In the genomic region with DNA sequence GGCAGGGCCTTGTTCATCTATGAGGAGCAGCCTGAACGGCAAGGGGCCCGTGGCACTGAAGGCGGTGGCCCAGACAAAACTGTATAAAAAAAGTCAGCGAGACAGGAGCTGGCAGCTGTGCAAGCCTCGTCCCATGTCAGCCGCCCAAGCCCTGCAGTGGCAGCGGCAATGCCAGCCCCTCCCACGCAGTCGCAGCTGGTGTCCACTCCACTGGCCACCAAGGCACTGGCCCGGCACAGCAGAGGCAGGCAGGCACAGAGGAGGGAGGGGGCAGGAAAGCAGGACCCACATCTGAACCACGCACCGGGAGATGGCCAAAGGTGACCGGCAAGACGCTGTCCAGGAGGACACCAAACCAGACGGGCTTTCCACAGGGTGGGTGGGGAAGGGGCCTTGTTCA, we compare ENCODE assay signal across 25 cellular contexts. TPM values are rescaled to one million over a fixed set of nuclear protein-coding genes. Genes with fewer than 3 reads are reported as not detected.
DNase-seq lines count a peak whose midpoint lies in the region; ATAC-seq and TF ChIP-seq lines count a peak whose summit lies in the region.
"Had no signal": no experiment of that assay in that cellular context is flagged by ENCODE, and none has a peak within 500 bp of the region (broad histone marks: within the 10 kb centered on the region; RNA-seq: fewer than 3 reads in every experiment).

No MANE protein-coding gene starts in this region.

- H3K4me1 ChIP-seq in smooth muscle cell (ENCODE audit: low read depth), result no peaks in the 10 kb centered on the region
- H3K4me1 ChIP-seq: tibial artery had no signal

- ATAC-seq in stimulated activated effector memory CD8-positive, alpha-beta T cell treated with anti-CD3 and anti-CD28 coated beads, Interleukin-12 subunit alpha, Interleukin-12 subunit beta, amount 100 ng/mL, for 72 hours, result no peak
- ATAC-seq in HG03457 (IDR thresholded peaks at IDR 0.05; ENCODE audit: unreplicated experiment), result no peak

- H3K36me3 Mint-ChIP-seq in stimulated activated effector memory CD8-positive, alpha-beta T cell treated with anti-CD3 and anti-CD28 coated beads, Interleukin-12 subunit alpha, Interleukin-12 subunit beta, amount 100 ng/mL, for 72 hours, result peaks cover 60% of the 10 kb centered on the region
- peaks cover 41 to 42% of the 10 kb centered on the region in 2 donors for H3K36me3 Mint-ChIP-seq in CD14-positive monocyte
- H3K36me3 Mint-ChIP-seq: activated naive CD8-positive, alpha-beta T cell had no signal

- H3K9me3 Mint-ChIP-seq in stimulated activated effector memory CD8-positive, alpha-beta T cell treated with anti-CD3 and anti-CD28 coated beads, Interleukin-12 subunit alpha, Interleukin-12 subunit beta, amount 100 ng/mL, for 72 hours, result no peaks in the 10 kb centered on the region
- H3K9me3 Mint-ChIP-seq in CD14-positive monocyte, result no peaks in the 10 kb centered on the region
- H3K9me3 Mint-ChIP-seq: activated T-helper 2 cell treated with anti-CD3 and anti-CD28 coated beads, Interferon-gamma antibody, Interleukin-2, Interleukin-4, amounts not matched to agents 10 μg/mL and 5 μg/mL and 100 μg/mL, durations not matched to agents 14 hours and 24 hours and 36 hours had no signal

- no peak overlapping the region for H2AFZ ChIP-seq in smooth muscle cell (ENCODE audit: low read depth)
- H2AFZ ChIP-seq: GM23248 had no signal

- no peaks in the 10 kb centered on the region for H3K36me3 ChIP-seq in smooth muscle cell (ENCODE audit: low read depth)

- DNase-seq in anterior cingulate cortex (lab: John Stamatoyannopoulos, UW) (peak in 43 of 58 donors; percentile 7 to 75 (median 40)), putamen (ENCODE audit: low spot score) (peak; percentile 60), smooth muscle cell (lab: John Stamatoyannopoulos, UW; ENCODE audit: unreplicated experiment) (no peak), CD14-positive monocyte (ENCODE audit: low spot score) (no peak)
- DNase-seq in stimulated activated effector memory CD8-positive, alpha-beta T cell treated with anti-CD3 and anti-CD28 coated beads, Interleukin-12 subunit alpha, Interleukin-12 subunit beta, amount 100 ng/mL, for 72 hours (ENCODE audit: low spot score in 2 of 2), result no peak
- DNase-seq: activated CD4-positive, alpha-beta T cell treated with anti-CD3 and anti-CD28 coated beads, Interleukin-2, amount 50 U/mL, for 1 hour; activated CD8-positive, alpha-beta memory T cell treated with anti-CD3 and anti-CD28 coated beads, Interleukin-2, amount 50 U/mL, for 48 hours; cerebellar nuclear complex; GM23248; KBM-7; MM.1S; NCI-H1436; NCI-H446 treated with DMSO at 0.1 percent for 48 hours; retina; stimulated activated CD4-positive, alpha-beta T cell treated with anti-CD3 and anti-CD28 coated beads, Interleukin-4, amount 100 ng/mL, for 4 hours; stimulated activated naive CD4-positive, alpha-beta T cell treated with Interleukin-2 at 50 U/mL for 16 hours; SW 1271; T1000; tibial artery had no signal

- no peak overlapping the region for H3K4me2 ChIP-seq in smooth muscle cell

- H3F3A ChIP-seq in smooth muscle cell (ENCODE audit: low read depth), result no peaks in the 10 kb centered on the region

- no peaks in the 10 kb centered on the region for H3K9me3 ChIP-seq in smooth muscle cell (replicated peaks; ENCODE audit: low read depth)
- H3K9me3 ChIP-seq: neutrophil, tibial artery had no signal

- no peak for TF ChIP-seq CTCF in C4-2B (conservative IDR thresholded peaks at IDR 0.05)
- TF ChIP-seq CTCF in smooth muscle cell (IDR thresholded peaks at IDR 0.05; ENCODE audit: borderline replicate concordance, insufficient read depth, poor library complexity, severe bottlenecking), result no peak
- TF ChIP-seq CTCF in CD14-positive monocyte (IDR thresholded peaks at IDR 0.05), result no peak

- no peaks in the 10 kb centered on the region for H3K4me1 Mint-ChIP-seq in stimulated activated effector memory CD8-positive, alpha-beta T cell treated with anti-CD3 and anti-CD28 coated beads, Interleukin-12 subunit alpha, Interleukin-12 subunit beta, amount 100 ng/mL, for 72 hours
- peaks cover 9% of the 10 kb centered on the region for H3K4me1 Mint-ChIP-seq in CD14-positive monocyte

- WGBS in smooth muscle cell (ENCODE audit: low lambda C conversion rate), result 94% methylated on average over 14 of the region's 15 CpGs

- H3K27ac Mint-ChIP-seq in stimulated activated effector memory CD8-positive, alpha-beta T cell treated with anti-CD3 and anti-CD28 coated beads, Interleukin-12 subunit alpha, Interleukin-12 subunit beta, amount 100 ng/mL, for 72 hours, result no peak overlapping the region
- no peak overlapping the region for H3K27ac Mint-ChIP-seq in CD14-positive monocyte
- H3K27ac Mint-ChIP-seq: activated naive CD8-positive, alpha-beta T cell; activated T-helper 2 cell treated with anti-CD3 and anti-CD28 coated beads, Interferon-gamma antibody, Interleukin-2, Interleukin-4, amounts not matched to agents 10 μg/mL and 5 μg/mL and 100 μg/mL, durations not matched to agents 14 hours and 24 hours and 36 hours had no signal

- no peaks in the 10 kb centered on the region for H3K27me3 ChIP-seq in layer of hippocampus (ENCODE audit: control insufficient read depth, insufficient read depth, low read length)
- no peaks in the 10 kb centered on the region for H3K27me3 ChIP-seq in smooth muscle cell (ENCODE audit: low read depth)
- H3K27me3 ChIP-seq: tibial artery had no signal

- peaks cover 10 to 16% (median 10%) of the 10 kb centered on the region in 3 donors for H3K27me3 Mint-ChIP-seq in CD14-positive monocyte (ENCODE audit: low read depth in 3 of 3)
- H3K27me3 Mint-ChIP-seq: activated naive CD8-positive, alpha-beta T cell had no signal

- peaks cover 22% of the 10 kb centered on the region for H4K20me1 ChIP-seq in smooth muscle cell (ENCODE audit: low read depth)

- H3K9ac ChIP-seq in smooth muscle cell (ENCODE audit: low read depth), result no peak overlapping the region
- H3K9ac ChIP-seq: GM23248 had no signal

- no peak overlapping the region for H3K4me3 Mint-ChIP-seq in stimulated activated effector memory CD8-positive, alpha-beta T cell treated with anti-CD3 and anti-CD28 coated beads, Interleukin-12 subunit alpha, Interleukin-12 subunit beta, amount 100 ng/mL, for 72 hours
- no peak overlapping the region for H3K4me3 Mint-ChIP-seq in CD14-positive monocyte
- H3K4me3 Mint-ChIP-seq: activated naive CD8-positive, alpha-beta T cell had no signal

- intact Hi-C loops in CD14-positive monocyte (cut with micrococcal nuclease), result no loop called here

- H3K4me3 ChIP-seq in smooth muscle cell, result no peak overlapping the region
- H3K4me3 ChIP-seq: GM23248, tibial artery had no signal

- H3K27ac ChIP-seq in C4-2B (peak overlapping the region; percentile 30), layer of hippocampus (ENCODE audit: low read depth, low read length) (peak overlapping the region; percentile 62), smooth muscle cell (ENCODE audit: low read depth) (no peak overlapping the region)
- H3K27ac ChIP-seq: GM23248, neutrophil, tibial artery had no signal

- no peaks in the 10 kb centered on the region for H3K79me2 ChIP-seq in smooth muscle cell (ENCODE audit: low read depth)

RNA-seq across cellular contexts. Expression of a gene that starts 15.9 kb away (rescaled TPM):
- 1.9 and 7.7 TPM in 2 replicates for total RNA-seq in smooth muscle cell
- polyA plus RNA-seq in smooth muscle cell, result 8.0 and 8.2 TPM in 2 replicates
- polyA plus RNA-seq in CD14-positive monocyte, result 1 to 10 TPM; 1.7 to 1.9 TPM

RNA-seq across cellular contexts. Expression of a gene that starts 50.5 kb away (rescaled TPM):
- total RNA-seq in smooth muscle cell, result 9.3 and 25.6 TPM in 2 replicates
- 13.9 and 23.0 TPM in 2 replicates for polyA plus RNA-seq in smooth muscle cell
- polyA plus RNA-seq in CD14-positive monocyte, result 1 to 10 TPM; 2.0 to 3.3 TPM

RNA-seq across cellular contexts. Expression of a gene that starts 59.0 kb away (rescaled TPM):
- 67.5 and 77.5 TPM in 2 replicates for total RNA-seq in smooth muscle cell
- 107 and 118 TPM in 2 replicates for polyA plus RNA-seq in smooth muscle cell
- 100 to 1,000 TPM; 102 to 147 TPM for polyA plus RNA-seq in CD14-positive monocyte

Comparison
In these comparisons a context has a peak if more than half of its experiments do, and no peak if none do; other contexts are left out.
1. DNase-seq: peak in anterior cingulate cortex (43 of 58) and putamen (single experiment); none in smooth muscle cell (single experiment), stimulated activated effector memory CD8-positive, alpha-beta T cell treated with anti-CD3 and anti-CD28 coated beads, Interleukin-12 subunit alpha, Interleukin-12 subunit beta, amount 100 ng/mL, for 72 hours (0 of 2) and CD14-positive monocyte (single experiment).